ENCODE assay signal across 1 cellular context in genomic region chr19:39996218-39996810, GRCh38.
A peak's percentile ranks its signal among the peaks of the same experiment; 100 is the strongest.
TF ChIP-seq lines count a peak whose summit lies in the region.

No MANE protein-coding gene starts in this region.

TF ChIP-seq in HEK293, 187 proteins besides CTCF, POLR2A, EP300 and RAD21 (continued from another document):
- TF ChIP-seq AEBP2 (tag by site-specific recombination; IDR thresholded peaks at IDR 0.05; ENCODE audit: borderline replicate concordance) = no peak
- no peak for TF ChIP-seq HOXA7 (CRISPR knock-in tag; IDR thresholded peaks at IDR 0.05; ENCODE audit: borderline replicate concordance)
- TF ChIP-seq SP2 (tag by site-specific recombination; IDR thresholded peaks at IDR 0.05) = no peak
- TF ChIP-seq ZNF501 (tag by site-specific recombination; IDR thresholded peaks at IDR 0.05) = no peak
- no peak for TF ChIP-seq TRIM28 (IDR thresholded peaks at IDR 0.05; ENCODE audit: borderline replicate concordance, low read length)
- no peak; the same call in 1 of the 2 replicates for TF ChIP-seq ZNF24 (tag by site-specific recombination; IDR thresholded peaks at IDR 0.05)
- TF ChIP-seq FEZF1 (tag by site-specific recombination; IDR thresholded peaks at IDR 0.05) = no peak; the same call in 1 of the 2 replicates
- no peak for TF ChIP-seq ZBTB26 (tag by site-specific recombination; optimal IDR thresholded peaks at IDR 0.05)
- TF ChIP-seq ZNF629 (tag by site-specific recombination; IDR thresholded peaks at IDR 0.05) = peak; percentile 96
- no peak; the same call in 1 of the 2 replicates for TF ChIP-seq KLF16 (tag by site-specific recombination; IDR thresholded peaks at IDR 0.05)
- 0 out of 2 replicates have a peak, but pooled peaks have one; percentile 65 for TF ChIP-seq ZNF701 (tag by site-specific recombination; IDR thresholded peaks at IDR 0.05)
- TF ChIP-seq HOXD13 (CRISPR knock-in tag; IDR thresholded peaks at IDR 0.05; ENCODE audit: borderline replicate concordance) = no peak
- peak; percentile 55; the same call in 1 of the 2 replicates for TF ChIP-seq ZNF548 (tag by site-specific recombination; IDR thresholded peaks at IDR 0.05)
- no peak for TF ChIP-seq ZNF140 (tag by site-specific recombination; IDR thresholded peaks at IDR 0.05)
- no peak for TF ChIP-seq ZNF658 (tag by site-specific recombination; IDR thresholded peaks at IDR 0.05)
- no peak for TF ChIP-seq ELK4 (IDR thresholded peaks at IDR 0.05; ENCODE audit: borderline replicate concordance, low read depth, low read length)
- peak; percentile 62 for TF ChIP-seq ZSCAN4 (tag by site-specific recombination; IDR thresholded peaks at IDR 0.05)
- no peak for TF ChIP-seq PBX3 (CRISPR knock-in tag; IDR thresholded peaks at IDR 0.05)
- no peak for TF ChIP-seq ZNF561 (tag by site-specific recombination; IDR thresholded peaks at IDR 0.05; ENCODE audit: borderline replicate concordance)
- TF ChIP-seq ZNF280C (tag by site-specific recombination; IDR thresholded peaks at IDR 0.05) = peak; percentile 86; the same call in 1 of the 2 replicates
- TF ChIP-seq ZFP41 (tag by site-specific recombination; IDR thresholded peaks at IDR 0.05; ENCODE audit: borderline replicate concordance) = no peak
- TF ChIP-seq ZNF121 (tag by site-specific recombination; IDR thresholded peaks at IDR 0.05) = no peak
- TF ChIP-seq ZNF558 (tag by site-specific recombination; IDR thresholded peaks at IDR 0.05) = 0 out of 2 replicates have a peak, but pooled peaks have one; percentile 11
- no peak for TF ChIP-seq ZSCAN16 (tag by site-specific recombination; IDR thresholded peaks at IDR 0.05)
- TF ChIP-seq PRDM2 (tag by site-specific recombination; IDR thresholded peaks at IDR 0.05; ENCODE audit: borderline replicate concordance) = no peak
- no peak for TF ChIP-seq ZNF202 (tag by site-specific recombination; IDR thresholded peaks at IDR 0.05; ENCODE audit: borderline replicate concordance)
- no peak; the same call in 1 of the 2 replicates for TF ChIP-seq ZBTB10 (tag by site-specific recombination; IDR thresholded peaks at IDR 0.05)
- no peak for TF ChIP-seq ZBTB8A (tag by site-specific recombination; IDR thresholded peaks at IDR 0.05)
TF ChIP-seq in HEK293: peak in this region for 38.
